Comparison of ENCODE assay signal across 8 cellular contexts in the genomic region with DNA sequence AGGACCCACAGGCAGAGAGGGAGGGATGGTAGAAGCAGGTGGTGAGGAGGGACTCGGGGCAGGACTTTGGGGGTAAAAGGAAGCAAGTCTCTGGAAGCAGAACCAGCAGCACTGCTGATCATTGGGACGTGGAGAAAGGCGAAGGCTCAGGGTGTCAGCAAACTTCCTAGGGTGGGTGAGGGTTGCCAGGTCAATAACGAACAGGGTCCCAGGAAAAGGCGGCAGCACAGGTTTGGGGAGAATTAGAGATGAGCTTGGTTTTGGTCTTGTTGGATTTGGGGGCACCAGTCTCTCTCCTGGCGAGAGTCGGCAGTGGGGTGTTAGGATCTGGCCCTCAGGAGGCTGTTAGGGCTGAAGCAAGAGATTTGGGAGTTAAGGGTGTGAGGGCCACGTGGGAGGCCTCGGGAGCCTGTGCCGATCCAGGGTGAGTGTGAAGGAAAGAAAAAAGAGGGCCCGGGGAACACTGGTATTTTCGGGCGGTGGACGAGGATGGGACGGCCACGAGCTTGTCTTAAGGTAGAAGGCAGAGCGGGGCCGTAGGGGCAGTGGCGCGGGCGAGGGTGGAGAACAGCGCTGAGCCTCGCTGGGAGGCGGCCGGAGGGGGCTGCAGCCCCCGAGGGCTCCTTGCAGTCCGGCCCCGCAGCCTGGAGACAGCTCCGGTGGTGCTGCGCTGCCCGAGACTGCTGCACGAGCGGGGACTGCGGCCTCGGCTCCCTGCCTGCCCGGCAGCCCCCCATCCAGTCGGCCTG. TPM values are rescaled to one million over a fixed set of nuclear protein-coding genes. Genes with fewer than 3 reads are reported as not detected.
A peak's percentile ranks its signal among the peaks of the same experiment; 100 is the strongest.
DNase-seq lines count a peak whose midpoint lies in the region; ATAC-seq and TF ChIP-seq lines count a peak whose summit lies in the region.

No MANE protein-coding gene starts in this region.

- H3K27ac Mint-ChIP-seq in CD8-positive, alpha-beta memory T cell: no peak overlapping the region

- peak overlapping the region; percentile 93 for H2AFZ ChIP-seq in osteoblast (ENCODE audit: low read length)

- no peaks in the 10 kb centered on the region for H3K36me3 ChIP-seq in CD8-positive, alpha-beta memory T cell (ENCODE audit: insufficient read depth, low read length)
- H3K36me3 ChIP-seq in NT2/D1 (ENCODE audit: insufficient read depth, insufficient read length, low read length) (no peaks in the 10 kb centered on the region), osteoblast (ENCODE audit: insufficient read depth, low read length) (no peaks in the 10 kb centered on the region)

- peaks cover 30% of the 10 kb centered on the region for H3K79me2 ChIP-seq in osteoblast (ENCODE audit: insufficient read depth, low read length)

- no peaks in the 10 kb centered on the region for H3K4me1 ChIP-seq in CD8-positive, alpha-beta memory T cell (ENCODE audit: insufficient read depth, low read length)
- H3K4me1 ChIP-seq in NT2/D1 (ENCODE audit: insufficient read depth, insufficient read length) (peaks cover 3% of the 10 kb centered on the region), osteoblast (ENCODE audit: insufficient read depth, low read length) (peaks cover 22% of the 10 kb centered on the region)

- H3K9me3 Mint-ChIP-seq in CD8-positive, alpha-beta memory T cell: no peaks in the 10 kb centered on the region

- H3K4me1 Mint-ChIP-seq in CD8-positive, alpha-beta memory T cell: peaks cover 8 to 10% (median 10%) of the 10 kb centered on the region in 3 donors

- peak overlapping the region; percentile 41 to 92 (median 82) for H3K4me3 Mint-ChIP-seq in CD8-positive, alpha-beta memory T cell

- POLR2A ChIA-PET in CD8-positive, alpha-beta memory T cell (lab: Charles Lee): interaction anchor here (0.6 kb wide), 1 partner anchor 72 kb away, joined by 3 read pairs; no protein-coding TSS in a partner anchor

- no peaks in the 10 kb centered on the region for H4K20me1 ChIP-seq in osteoblast (ENCODE audit: insufficient read depth, low read length)

- no peak overlapping the region for H3K27ac ChIP-seq in CD8-positive, alpha-beta memory T cell (ENCODE audit: low read depth, low read length)
- H3K27ac ChIP-seq in epithelial cell of prostate: peak overlapping the region; percentile 92
- peak overlapping the region; percentile 79 for H3K27ac ChIP-seq in osteoblast (ENCODE audit: low read depth, low read length)

- H3K9me3 ChIP-seq in CD8-positive, alpha-beta memory T cell (ENCODE audit: low read length): no peaks in the 10 kb centered on the region
- H3K9me3 ChIP-seq in NT2/D1 (ENCODE audit: insufficient read depth, low read length) (no peaks in the 10 kb centered on the region), osteoblast (ENCODE audit: low read depth, low read length) (no peaks in the 10 kb centered on the region)

- H3K4me2 ChIP-seq in osteoblast (ENCODE audit: insufficient read depth, low read length): peak overlapping the region; percentile 98

- ATAC-seq in HG03175 (IDR thresholded peaks at IDR 0.05; ENCODE audit: unreplicated experiment) (no peak), HG03097 (IDR thresholded peaks at IDR 0.05; ENCODE audit: low FRiP score, unreplicated experiment) (no peak), GM18867 (IDR thresholded peaks at IDR 0.05; ENCODE audit: unreplicated experiment) (no peak)

- no peak for DNase-seq in CD8-positive, alpha-beta memory T cell
- DNase-seq in NT2/D1 (ENCODE audit: low read depth, low spot score) (no peak), epithelial cell of prostate (ENCODE audit: low read depth, low spot score) (no peak), osteoblast (ENCODE audit: insufficient read length, low spot score, missing footprints) (no peak), DMS53 treated with DMSO at 0.1 percent for 48 hours (lab: John Stamatoyannopoulos, UW; ENCODE audit: unreplicated experiment) (no peak)

- no peaks in the 10 kb centered on the region for H3K36me3 Mint-ChIP-seq in CD8-positive, alpha-beta memory T cell

- peaks cover 34 to 46% of the 10 kb centered on the region in 2 donors for H3K27me3 Mint-ChIP-seq in CD8-positive, alpha-beta memory T cell

- H3K27me3 ChIP-seq in CD8-positive, alpha-beta memory T cell (ENCODE audit: insufficient read depth, low read length, poor library complexity, severe bottlenecking): no peaks in the 10 kb centered on the region
- H3K27me3 ChIP-seq in NT2/D1 (ENCODE audit: insufficient read depth, insufficient read length) (peaks cover 42% of the 10 kb centered on the region), osteoblast (ENCODE audit: insufficient read depth, low read length) (no peaks in the 10 kb centered on the region)

- H3K4me3 ChIP-seq in CD8-positive, alpha-beta memory T cell (ENCODE audit: low read length): no peak overlapping the region
- H3K4me3 ChIP-seq in NT2/D1 (ENCODE audit: insufficient read length, low read depth): peak overlapping the region; percentile 54
- peak overlapping the region; percentile 86 for H3K4me3 ChIP-seq in osteoblast (ENCODE audit: insufficient read depth, low read length)

- no peak for TF ChIP-seq CTCF in osteoblast (IDR thresholded peaks at IDR 0.05; ENCODE audit: extremely low read depth, low read depth, low read length)

- CTCF ChIA-PET in CD8-positive, alpha-beta memory T cell (lab: Charles Lee): interaction anchor here (2.0 to 2.3 kb wide), 2 partner anchors 21 to 55 kb away, joined by 7 to 19 read pairs; partner anchors contain the start of genes TTC19 and ZSWIM7

- H3K9ac ChIP-seq in NT2/D1 (ENCODE audit: insufficient read length, low read depth): peak overlapping the region; percentile 90

RNA-seq across cellular contexts. Expression of gene ADORA2B, which starts 0.8 kb away (rescaled TPM):
- under 1 TPM; 0.88 to 0.95 TPM for total RNA-seq in CD8-positive, alpha-beta memory T cell
- polyA plus RNA-seq in CD8-positive, alpha-beta memory T cell: 1.2 TPM
- 4.7 and 5.9 TPM in 2 replicates for total RNA-seq in osteoblast

RNA-seq across cellular contexts. Expression of gene ZSWIM7, which starts 55.4 kb away (rescaled TPM):
- 10 to 100 TPM; 11.0 to 12.2 TPM for total RNA-seq in CD8-positive, alpha-beta memory T cell
- 60.4 TPM for polyA plus RNA-seq in CD8-positive, alpha-beta memory T cell
- total RNA-seq in osteoblast: 11.6 and 14.7 TPM in 2 replicates

RNA-seq across cellular contexts. Expression of gene TTC19, which starts 55.5 kb away (rescaled TPM):
- 10 to 100 TPM; 30.6 to 34.1 TPM for total RNA-seq in CD8-positive, alpha-beta memory T cell
- 40.5 TPM for polyA plus RNA-seq in CD8-positive, alpha-beta memory T cell
- total RNA-seq in osteoblast: 31.8 and 39.8 TPM in 2 replicates
